Comparison of ENCODE assay signal across 1 cellular context in genomic region chr2:200703926-200704637, GRCh38.
TF ChIP-seq lines count a peak whose summit lies in the region.

No MANE protein-coding gene starts in this region.

TF ChIP-seq in GM12878, 131 proteins besides CTCF, POLR2A, EP300 and RAD21 (continued from another document):
- no peak for TF ChIP-seq WRNIP1 (IDR thresholded peaks at IDR 0.05; ENCODE audit: borderline replicate concordance, low read depth, low read length)
- TF ChIP-seq POU2F2 (IDR thresholded peaks at IDR 0.05; ENCODE audit: borderline replicate concordance, low read depth, low read length), result no peak
- no peak for TF ChIP-seq JUNB (IDR thresholded peaks at IDR 0.05)
